Comparison of ENCODE assay signal across 9 cellular contexts in the genomic region with DNA sequence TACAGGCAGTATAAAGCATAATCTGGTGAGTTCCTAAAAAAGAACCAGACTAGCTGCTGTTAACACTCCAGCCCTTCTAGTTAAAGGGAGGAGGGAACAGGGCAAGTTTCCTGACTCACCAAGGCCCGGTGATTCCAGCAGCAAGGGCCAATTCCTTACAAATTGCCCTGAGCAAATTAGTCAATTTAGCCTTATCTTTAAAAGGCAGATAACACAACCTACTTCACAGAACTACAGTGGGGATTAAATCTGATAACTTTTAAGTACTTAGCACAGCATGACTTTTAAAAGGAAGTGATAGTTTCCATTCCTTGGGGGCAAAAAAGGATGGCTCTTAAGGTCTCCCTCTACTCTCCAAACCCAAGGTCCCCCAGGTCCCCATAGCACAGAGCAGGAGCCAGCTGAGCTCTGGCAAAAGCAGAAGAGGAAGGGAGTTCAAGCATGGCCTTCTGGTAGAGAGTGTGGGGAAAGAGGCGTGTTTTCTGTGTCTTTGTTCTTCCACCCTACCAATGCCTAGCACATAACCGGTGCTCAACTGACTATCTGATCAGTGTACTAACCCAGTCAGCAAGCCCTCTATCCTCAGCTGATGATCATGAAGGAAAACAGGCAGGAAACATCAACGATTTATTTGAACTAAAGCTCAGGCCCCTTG. TPM values are rescaled to one million over a fixed set of nuclear protein-coding genes. Genes with fewer than 3 reads are reported as not detected.
A peak's percentile ranks its signal among the peaks of the same experiment; 100 is the strongest.
DNase-seq lines count a peak whose midpoint lies in the region; ATAC-seq and TF ChIP-seq lines count a peak whose summit lies in the region.
"Had no signal": no experiment of that assay in that cellular context is flagged by ENCODE, and none has a peak within 500 bp of the region (broad histone marks: within the 10 kb centered on the region; RNA-seq: fewer than 3 reads in every experiment).

No MANE protein-coding gene starts in this region.

- no peak for TF ChIP-seq EP300 in upper lobe of left lung (IDR thresholded peaks at IDR 0.05)

- H3K27me3 ChIP-seq in left ventricle myocardium inferior (ENCODE audit: low read depth) (peaks cover 8% of the 10 kb centered on the region), MG63 (no peaks in the 10 kb centered on the region), upper lobe of left lung (no peaks in the 10 kb centered on the region)
- H3K27me3 ChIP-seq: SJSA1 had no signal

- H3K4me3 ChIP-seq in left ventricle myocardium inferior (peak overlapping the region; percentile 79), MG63 (no peak overlapping the region), upper lobe of left lung (no peak overlapping the region)
- H3K4me3 ChIP-seq: SJSA1 had no signal

- TF ChIP-seq POLR2A in upper lobe of left lung (IDR thresholded peaks at IDR 0.05), result no peak

- ATAC-seq in Right ventricle myocardium inferior (no peak), upper lobe of left lung (ENCODE audit: low FRiP score in 2 of 2) (no peak), HG03521 (IDR thresholded peaks at IDR 0.05; ENCODE audit: unreplicated experiment) (no peak), GM19467 (IDR thresholded peaks at IDR 0.05; ENCODE audit: unreplicated experiment) (no peak)

- WGBS in upper lobe of left lung, 2 donors, result 46 to 51% methylated on average over 4 of the region's 4 CpGs

- peaks cover 6% of the 10 kb centered on the region for H3K9me3 ChIP-seq in left ventricle myocardium inferior (replicated peaks)
- H3K9me3 ChIP-seq in MG63, result peaks cover 11% of the 10 kb centered on the region
- H3K9me3 ChIP-seq in upper lobe of left lung, result no peaks in the 10 kb centered on the region
- H3K9me3 ChIP-seq: SJSA1 had no signal

- peaks cover 77% of the 10 kb centered on the region for H3K4me1 ChIP-seq in left ventricle myocardium inferior
- peaks cover 12 to 58% (median 31%) of the 10 kb centered on the region in 4 donors for H3K4me1 ChIP-seq in upper lobe of left lung

- intact Hi-C loops in left ventricle myocardium inferior (cut with micrococcal nuclease) (no loop called here), Right ventricle myocardium inferior (cut with DNase I) (loop anchor here (2.0 kb wide), 1 partner anchor 19 kb away; no protein-coding TSS in a partner anchor)

- no peaks in the 10 kb centered on the region for H3K36me3 ChIP-seq in left ventricle myocardium inferior
- H3K36me3 ChIP-seq in MG63, result peaks cover 35% of the 10 kb centered on the region
- no peaks in the 10 kb centered on the region for H3K36me3 ChIP-seq in upper lobe of left lung

- no peak for DNase-seq in left ventricle myocardium inferior
- no peak for DNase-seq in Right ventricle myocardium inferior (ENCODE audit: missing footprints)
- DNase-seq in MG63, result peak; percentile 41
- DNase-seq in cerebellar cortex (ENCODE audit: low spot score), result peak; percentile 19
- peak in 1 of 2 donors; percentile 36 for DNase-seq in upper lobe of left lung
- DNase-seq in NCI-H2171 treated with DMSO at 0.1 percent for 48 hours (lab: John Stamatoyannopoulos, UW), result no peak

- TF ChIP-seq CTCF in left ventricle myocardium inferior (IDR thresholded peaks at IDR 0.05; ENCODE audit: borderline replicate concordance) (no peak), upper lobe of left lung (IDR thresholded peaks at IDR 0.05) (no peak)

- H3K27ac ChIP-seq in left ventricle myocardium inferior (replicated peaks) (peak overlapping the region; percentile 88), upper lobe of left lung (peak overlapping the region in 3 of 4 donors; percentile 5 to 32 (median 18))
- H3K27ac ChIP-seq: SJSA1 had no signal

RNA-seq across cellular contexts. Expression of a gene that starts 4.0 kb away (rescaled TPM):
- total RNA-seq in left ventricle myocardium inferior (41.0 TPM), Right ventricle myocardium inferior (59.1 TPM), upper lobe of left lung (10 to 100 TPM; 30.5 to 63.6 (median 39.1) TPM)
- total RNA-seq in MG63 (2014; rRNA removed; shearing (Covaris generic); ENCODE audit: low replicate concordance), result 94.0 and 118 TPM in 2 replicates

Comparison
In these comparisons a context has a peak if more than half of its experiments do, and no peak if none do; other contexts are left out.
1. DNase-seq: peak in MG63 (single experiment) and cerebellar cortex (single experiment); none in left ventricle myocardium inferior (single experiment), Right ventricle myocardium inferior (single experiment) and NCI-H2171 treated with DMSO at 0.1 percent for 48 hours (single experiment).